Comparison of ENCODE assay signal across 8 cellular contexts in genomic region chr2:43228782-43229659, GRCh38. TPM values are rescaled to one million over a fixed set of nuclear protein-coding genes. Genes with fewer than 3 reads are reported as not detected.
A peak's percentile ranks its signal among the peaks of the same experiment; 100 is the strongest.
DNase-seq lines count a peak whose midpoint lies in the region; ATAC-seq, FAIRE-seq and TF ChIP-seq lines count a peak whose summit lies in the region.

No MANE protein-coding gene starts in this region.

- peak overlapping the region; percentile 40 for H3K27ac Mint-ChIP-seq in mesothelial cell of epicardium

- intact Hi-C loops in K562 (cut with micrococcal nuclease), result loop anchor here (1.0 to 5.0 kb wide), 7 partner anchors 98 to 313 kb away; no protein-coding TSS in a partner anchor

- H4K20me1 ChIP-seq in K562 (replicated peaks; ENCODE audit: control insufficient read depth, insufficient read depth, low read length), result no peaks in the 10 kb centered on the region; the same call in 1 of the 2 replicates

- FAIRE-seq in K562 (lab: Jason Lieb, UNC), result peak; percentile 51

- peaks cover 14% of the 10 kb centered on the region for H3K36me3 Mint-ChIP-seq in mesothelial cell of epicardium

- H3K9ac ChIP-seq in K562 (ENCODE audit: insufficient read depth in 1 of 2, low read depth in 2 of 2, low read length in 2 of 2), result no peak overlapping the region

- H3K9me1 ChIP-seq in K562 (ENCODE audit: control insufficient read depth, insufficient read depth, low read length), result no peaks in the 10 kb centered on the region

- BruUV-seq in K562 (replicated peaks; lab: Mats Ljungman, UMichigan), result no TSS peak

- TF ChIP-seq EP300 in K562 (IDR thresholded peaks at IDR 0.05; ENCODE audit: low read length), result no peak

- in situ Hi-C loops in K562 (cut with MboI), result loop anchor here (5.0 to 10.0 kb wide), 3 partner anchors 54 to 402 kb away; no protein-coding TSS in a partner anchor

- H3K4me3 ChIP-seq in K562, result no peak overlapping the region

- ATAC-seq in K562 (no peak), GM21515 (IDR thresholded peaks at IDR 0.05; ENCODE audit: unreplicated experiment) (no peak), GM21619 (IDR thresholded peaks at IDR 0.05; ENCODE audit: unreplicated experiment) (no peak), HG03354 (IDR thresholded peaks at IDR 0.05; ENCODE audit: poor library complexity, severe bottlenecking, unreplicated experiment) (no peak)

- H3K4me2 ChIP-seq in K562 (ENCODE audit: insufficient read depth, low read length), result no peak overlapping the region

- H3K9me3 ChIP-seq in K562 (replicated peaks; ENCODE audit: control insufficient read depth, insufficient read depth, low read depth, low read length), result no peaks in the 10 kb centered on the region

- no peaks in the 10 kb centered on the region for H3K9me3 Mint-ChIP-seq in mesothelial cell of epicardium

- POLR2A ChIA-PET in K562 (lab: Yijun Ruan, JAX), result interaction anchor here (0.6 to 2.1 kb wide), 14 partner anchors 9 to 406 kb away, joined by 3 to 9 read pairs (median 4); no protein-coding TSS in a partner anchor

- H3K27me3 ChIP-seq in K562 (ENCODE audit: control insufficient read depth in 2 of 2, insufficient read depth in 2 of 2, low read length in 2 of 2), result no peaks in the 10 kb centered on the region

- peak; percentile 29 for DNase-seq in stimulated activated CD4-positive, alpha-beta T cell treated with anti-CD3 and anti-CD28 coated beads, Interleukin-15, amount 100 ng/mL, for 24 hours
- DNase-seq in stimulated activated CD4-positive, alpha-beta T cell treated with anti-CD3 and anti-CD28 coated beads, Interleukin-2, amount 100 ng/mL, for 24 hours, result no peak
- DNase-seq in K562 (ENCODE audit: extremely low read depth in 1 of 4, low spot score in 3 of 4) (no peak), mesothelial cell of epicardium (ENCODE audit: low spot score in 2 of 2, unreplicated experiment in 2 of 2) (no peak), NCI-H2196 treated with DMSO at 0.1 percent for 48 hours (lab: John Stamatoyannopoulos, UW; ENCODE audit: unreplicated experiment) (no peak)

- no peaks in the 10 kb centered on the region for H3K27me3 Mint-ChIP-seq in mesothelial cell of epicardium (ENCODE audit: low read depth)

- H3K27ac ChIP-seq in K562 (ENCODE audit: extremely low read depth, low read depth, low read length), result no peak overlapping the region

- peaks cover 34% of the 10 kb centered on the region for H3K4me1 Mint-ChIP-seq in mesothelial cell of epicardium

- no peak for TF ChIP-seq RAD21 in K562 (CRISPR knock-in tag; conservative IDR thresholded peaks at IDR 0.05 in 1 of 2, IDR thresholded peaks at IDR 0.05 in 1 of 2)

- 44% methylated on average over 6 of the region's 6 CpGs for WGBS in K562 (ENCODE audit: insufficient coverage, low coverage, missing lambda C conversion rate)

- TF ChIP-seq CTCF in K562 (IDR thresholded peaks at IDR 0.05 in 2 of 3, conservative IDR thresholded peaks at IDR 0.05 in 1 of 3; ENCODE audit: insufficient read depth in 2 of 3, low read depth in 1 of 3, low read length in 3 of 3) (no peak), mesothelial cell of epicardium (IDR thresholded peaks at IDR 0.05; ENCODE audit: unreplicated experiment) (no peak)

- H2AFZ ChIP-seq in K562 (ENCODE audit: low read depth, low read length), result no peak overlapping the region

- peaks cover 38% of the 10 kb centered on the region for H3K79me2 ChIP-seq in K562 (ENCODE audit: control insufficient read depth, insufficient read depth, low read length)

- peaks cover 25% of the 10 kb centered on the region; the same call in 2 of the 3 replicates for H3K36me3 ChIP-seq in K562 (ENCODE audit: control insufficient read depth, insufficient read depth, low read length)

- H3K4me1 ChIP-seq in K562 (replicated peaks in 1 of 2; ENCODE audit: control insufficient read depth in 2 of 2, insufficient read depth in 2 of 2, low read length in 2 of 2), result peaks cover 12 to 39% of the 10 kb centered on the region in 2 experiments; a peak in 4 of 5 replicates

- TF ChIP-seq POLR2A in K562 (conservative IDR thresholded peaks at IDR 0.05), result no peak

- CTCF ChIA-PET in K562 (lab: Yijun Ruan, JAX; ENCODE audit: low intra/inter-chr PET ratio), result interaction anchor here (0.6 to 6.3 kb wide), 10 partner anchors 98 to 400 kb away, joined by 3 to 41 read pairs (median 16); no protein-coding TSS in a partner anchor

- H3K4me3 Mint-ChIP-seq in mesothelial cell of epicardium, result peak overlapping the region; percentile 19

TF ChIP-seq in K562, 482 proteins besides CTCF, POLR2A, EP300 and RAD21:
- no peak for TF ChIP-seq MLX (CRISPR knock-in tag; conservative IDR thresholded peaks at IDR 0.05)
- TF ChIP-seq BDP1 (IDR thresholded peaks at IDR 0.05; ENCODE audit: insufficient read depth, insufficient read length), result no peak
- TF ChIP-seq SP1 (CRISPR knock-in tag; IDR thresholded peaks at IDR 0.05), result 0 out of 2 replicates have a peak, but pooled peaks have one; percentile 1
- TF ChIP-seq NR1H2 (CRISPR knock-in tag; IDR thresholded peaks at IDR 0.05), result no peak
- TF ChIP-seq L3MBTL2 (IDR thresholded peaks at IDR 0.05), result 0 out of 2 replicates have a peak, but pooled peaks have one; percentile 17

RNA-seq across cellular contexts. Expression of gene ZFP36L2, which starts 2.6 kb away (rescaled TPM):
- total RNA-seq in K562 (2011; cell fraction: chromatin; rRNA removed; ENCODE audit: low replicate concordance), result 9.5 and 13.7 TPM in 2 replicates
- 9.7 and 10.2 TPM in 2 replicates for total RNA-seq in K562 (2011; cell fraction: nucleolus; rRNA removed)
- total RNA-seq in K562 (2011; cell fraction: nucleoplasm; rRNA removed), result 11.8 and 19.4 TPM in 2 replicates
- total RNA-seq in K562 (2014; rRNA removed) (4.1 and 6.2 TPM in 2 replicates), K562 (2014; rRNA removed; fragmentation: Illumina TruSeq; extraction: Trizol) (6.2 and 6.4 TPM in 2 replicates), K562 (2015; rRNA removed; fragmentation: Illumina TruSeq; extraction: Trizol) (6.6 and 7.9 TPM in 2 replicates), K562 (2021) (60.6 and 62.1 TPM in 2 replicates), mesothelial cell of epicardium (93.6 to 100 TPM (median 98.3 TPM) in 3 replicates)
- polyA plus RNA-seq in K562 (2011; rRNA removed) (6.5 and 11.7 TPM in 2 replicates), K562 (2014; fragmentation: Illumina TruSeq; extraction: Trizol) (20.0 and 20.3 TPM in 2 replicates), K562 (2014; fragmentation: Nextera tagmentation; extraction: Ambion mirVana) (10 to 100 TPM; 32.4 to 42.8 TPM), K562 (2014; rRNA removed) (21.8 and 23.7 TPM in 2 replicates)
- 3.1 and 12.8 TPM in 2 replicates for polyA plus RNA-seq in K562 (2011; cell fraction: cytosol; rRNA removed)
- 6.0 and 19.0 TPM in 2 replicates for polyA plus RNA-seq in K562 (2011; cell fraction: nucleus; rRNA removed)
- 27.2 and 38.8 TPM in 2 replicates for polyA plus RNA-seq in K562 (2012)
- polyA minus RNA-seq in K562 (2011; rRNA and poly(A)+ RNA removed), result 4.3 and 5.1 TPM in 2 replicates
- 17.1 and 23.8 TPM in 2 replicates for polyA minus RNA-seq in K562 (2011; cell fraction: cytosol; rRNA and poly(A)+ RNA removed)
- polyA minus RNA-seq in K562 (2011; cell fraction: nucleus; rRNA and poly(A)+ RNA removed), result 6.4 and 8.1 TPM in 2 replicates
